Comparison of ENCODE assay signal across 13 cellular contexts in the genomic region with DNA sequence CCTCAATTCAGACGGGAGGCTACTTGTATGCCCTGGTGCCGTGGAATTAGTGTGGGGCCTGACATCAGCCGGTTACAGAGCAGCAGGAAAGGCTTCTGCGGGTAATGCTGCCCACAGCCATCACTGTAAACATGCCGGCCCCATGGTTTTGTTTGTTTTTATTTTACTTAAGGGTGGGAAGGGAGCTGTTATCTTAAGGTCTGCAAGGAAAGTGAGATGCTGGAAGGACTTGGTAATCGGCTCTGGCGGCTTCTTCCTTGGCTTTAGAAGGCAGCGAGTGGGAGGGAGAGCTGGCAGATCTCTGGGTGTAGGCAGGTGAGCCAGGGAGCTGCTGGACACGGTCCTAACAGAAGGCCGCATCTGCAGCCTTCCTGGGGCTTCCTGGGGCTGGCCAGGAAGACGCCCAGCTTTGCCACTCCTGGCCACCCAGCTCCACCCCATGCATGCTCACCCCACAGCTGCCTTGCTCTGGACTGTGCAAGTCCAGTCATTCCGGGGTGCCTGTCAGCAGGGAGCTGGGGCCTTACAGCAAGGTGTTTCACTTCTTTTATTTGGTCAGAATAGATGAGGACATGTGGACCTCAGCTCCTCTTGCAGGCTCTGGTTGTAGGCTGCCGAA. TPM values are rescaled to one million over a fixed set of nuclear protein-coding genes. Genes with fewer than 3 reads are reported as not detected.
DNase-seq lines count a peak whose midpoint lies in the region; ATAC-seq and TF ChIP-seq lines count a peak whose summit lies in the region.
"Had no signal": no experiment of that assay in that cellular context is flagged by ENCODE, and none has a peak within 500 bp of the region (broad histone marks: within the 10 kb centered on the region; RNA-seq: fewer than 3 reads in every experiment).

No MANE protein-coding gene starts in this region.

- no peaks in the 10 kb centered on the region for H3K9me3 ChIP-seq in mucosa of stomach (ENCODE audit: control insufficient read depth, low read length)

- peaks cover 23% of the 10 kb centered on the region for H3K4me1 ChIP-seq in mucosa of stomach (ENCODE audit: control insufficient read depth, insufficient read depth, low read length)

- no peak for TF ChIP-seq CTCF in astrocyte of the spinal cord (IDR thresholded peaks at IDR 0.05; ENCODE audit: low read depth, low read length)

- ATAC-seq in GM21381 (IDR thresholded peaks at IDR 0.05; ENCODE audit: unreplicated experiment), result no peak
- no peak for ATAC-seq in HG03135 (IDR thresholded peaks at IDR 0.05; ENCODE audit: unreplicated experiment)

- no peaks in the 10 kb centered on the region for H3K36me3 ChIP-seq in mucosa of stomach (ENCODE audit: control insufficient read depth, insufficient read depth, low read length)

- H3K27me3 ChIP-seq in mucosa of stomach (ENCODE audit: control insufficient read depth, insufficient read depth, low read length), result no peaks in the 10 kb centered on the region

- H3K4me3 ChIP-seq in astrocyte of the spinal cord (ENCODE audit: low read depth, low read length), result no peak overlapping the region
- H3K4me3 ChIP-seq in mucosa of stomach (ENCODE audit: low read length), result no peak overlapping the region

- peak; percentile 67 for DNase-seq in COR-L47 (lab: John Stamatoyannopoulos, UW)
- DNase-seq in HT-29 (ENCODE audit: low spot score), result peak; percentile 62
- peak; percentile 60 for DNase-seq in astrocyte of the spinal cord (ENCODE audit: low read depth, low spot score)
- no peak for DNase-seq in medulla oblongata (ENCODE audit: extremely low spot score)
- no peak for DNase-seq in stimulated activated CD4-positive, alpha-beta T cell treated with anti-CD3 and anti-CD28 coated beads, Interleukin-12 subunit alpha, Interleukin-12 subunit beta, amount 100 ng/mL, for 4 hours
- DNase-seq: activated gamma-delta T cell treated with Interleukin-2 at 50 U/mL for 16 hours, DMS153, islet precursor cell, MM.1S, NCI-H774 had no signal

- peak overlapping the region; percentile 42 for H3K9ac ChIP-seq in mucosa of stomach (ENCODE audit: low read length)

- in situ Hi-C loops in astrocyte of the spinal cord (cut with HindIII; ENCODE audit: low sequenced_read_pairs), result no loop called here

RNA-seq across cellular contexts. Expression of gene FURIN, which starts 54.1 kb away (rescaled TPM):
- 54.5 and 63.4 TPM in 2 replicates for total RNA-seq in HT-29 (2014; rRNA removed; shearing (Covaris generic))

Comparison
In these comparisons a context has a peak if more than half of its experiments do, and no peak if none do; other contexts are left out.
1. DNase-seq: peak in COR-L47 (single experiment), HT-29 (single experiment) and astrocyte of the spinal cord (single experiment); none in medulla oblongata (single experiment) and stimulated activated CD4-positive, alpha-beta T cell treated with anti-CD3 and anti-CD28 coated beads, Interleukin-12 subunit alpha, Interleukin-12 subunit beta, amount 100 ng/mL, for 4 hours (single experiment).